26 cellular contexts compared by ENCODE assay signal in genomic region chr2:212626371-212626918, GRCh38.
"Had no signal": no experiment of that assay in that cellular context is flagged by ENCODE, and none has a peak within 500 bp of the region (broad histone marks: within the 10 kb centered on the region; RNA-seq: fewer than 3 reads in every experiment).

No MANE protein-coding gene starts in this region.

- H3K27me3 ChIP-seq: body of pancreas, dorsolateral prefrontal cortex, esophagus muscularis mucosa, gastrocnemius medialis, ovary, right lobe of liver, tibial nerve had no signal

- ATAC-seq: activated naive CD8-positive, alpha-beta T cell treated with anti-CD3 and anti-CD28 coated beads, Interleukin-2, amount 50 U/mL, for 24 hours; body of pancreas; gastrocnemius medialis; left cardiac atrium; naive thymus-derived CD4-positive, alpha-beta T cell; right lobe of liver; WTC11 had no signal

- H3K4me3 ChIP-seq: body of pancreas, coronary artery, dorsolateral prefrontal cortex, esophagus muscularis mucosa, gastrocnemius medialis, ovary, right lobe of liver, tibial nerve had no signal

- DNase-seq: activated CD4-positive, alpha-beta memory T cell treated with anti-CD3 and anti-CD28 coated beads, Interleukin-2, amount 10 ng/mL, durations not matched to agents 7 days and 5 days; activated CD4-positive, alpha-beta T cell treated with anti-CD3 and anti-CD28 coated beads for 1 hour; activated CD4-positive, alpha-beta T cell treated with anti-CD3 and anti-CD28 coated beads, Interleukin-2, amount 10 ng/mL, durations not matched to agents 7 days and 5 days; activated CD8-positive, alpha-beta memory T cell treated with anti-CD3 and anti-CD28 coated beads, Interleukin-2, amount 50 U/mL, for 48 hours; activated gamma-delta T cell; activated naive CD4-positive, alpha-beta T cell treated with anti-CD3 and anti-CD28 coated beads, Interleukin-2, amount 50 U/mL, for 16 hours; activated naive CD8-positive, alpha-beta T cell treated with anti-CD3 and anti-CD28 coated beads, Interleukin-2, amount 50 U/mL, for 24 hours; activated T-cell treated with anti-CD3 and anti-CD28 coated beads, Interleukin-2, amount 50 U/mL, for 24 hours; body of pancreas; dorsolateral prefrontal cortex; effector memory CD4-positive, alpha-beta T cell; gastrocnemius medialis; glutamatergic neuron; islet precursor cell; left cardiac atrium; midbrain; naive thymus-derived CD4-positive, alpha-beta T cell; ovary; right lobe of liver; stimulated activated CD4-positive, alpha-beta T cell treated with anti-CD3 and anti-CD28 coated beads, Interleukin-2, amount 100 ng/mL, for 48 hours; stimulated activated naive CD4-positive, alpha-beta T cell treated with Interleukin-2 at 50 U/mL for 16 hours; T-helper 9 cell had no signal

- H3K27ac ChIP-seq: body of pancreas, coronary artery, dorsolateral prefrontal cortex, esophagus muscularis mucosa, gastrocnemius medialis, ovary, right lobe of liver, tibial nerve had no signal

- H3K36me3 ChIP-seq: esophagus muscularis mucosa, gastrocnemius medialis, ovary, right lobe of liver, tibial nerve had no signal

- H3K4me1 ChIP-seq: body of pancreas, esophagus muscularis mucosa, gastrocnemius medialis, right lobe of liver, tibial nerve had no signal
